Comparison of ENCODE assay signal across 8 cellular contexts in the genomic region with DNA sequence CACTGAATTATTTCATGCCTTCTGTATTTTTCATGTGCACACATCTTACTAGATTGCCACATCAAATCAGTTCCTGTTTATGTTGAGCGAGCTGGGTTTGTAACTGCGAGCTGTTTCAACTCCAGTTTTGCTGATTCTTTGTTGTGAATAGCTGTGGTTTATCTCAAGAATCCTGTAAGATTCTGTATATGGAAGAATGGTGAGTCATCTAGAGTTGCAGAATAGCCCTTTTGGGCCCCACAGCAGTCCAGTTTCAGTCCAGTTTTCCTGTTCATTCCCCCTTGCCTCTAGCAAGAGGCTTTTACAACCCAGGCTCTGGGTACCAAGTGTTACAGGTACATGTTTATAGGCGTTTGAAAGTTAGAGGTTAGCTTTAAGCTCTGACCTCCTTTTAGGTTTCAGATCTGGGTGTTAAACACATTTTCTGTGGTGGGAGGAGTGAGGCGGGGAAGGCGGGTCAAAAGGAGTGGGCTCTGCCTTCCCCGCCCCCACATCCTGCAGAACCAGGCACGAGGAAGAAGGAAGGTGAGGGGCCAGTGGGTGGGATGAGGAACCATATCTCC. TPM values are rescaled to one million over a fixed set of nuclear protein-coding genes. Genes with fewer than 3 reads are reported as not detected.
DNase-seq lines count a peak whose midpoint lies in the region; ATAC-seq, FAIRE-seq and TF ChIP-seq lines count a peak whose summit lies in the region.

No MANE protein-coding gene starts in this region.

- CTCF ChIA-PET in activated CD8-positive, alpha-beta T cell treated with anti-CD3 and anti-CD28 coated beads, Interleukin-2, amount 10 ng/mL, durations not matched to agents 7 days and 5 days (lab: Charles Lee), result interaction anchor here (0.8 to 2.8 kb wide), 11 partner anchors 12 to 128 kb away, joined by 3 to 17 read pairs (median 4); no protein-coding TSS in a partner anchor

- no peak overlapping the region for H3K14ac ChIP-seq in trophoblast cell (ENCODE audit: low read length)

- peaks cover 2% of the 10 kb centered on the region for H3K9me3 ChIP-seq in trophoblast cell (ENCODE audit: insufficient read depth, low read depth, low read length)

- peaks cover 52% of the 10 kb centered on the region for H3K4me1 ChIP-seq in KMS-11 (ENCODE audit: low read depth, poor library complexity, severe bottlenecking)
- peaks cover 58 to 62% of the 10 kb centered on the region in 2 experiments for H3K4me1 ChIP-seq in trophoblast cell (ENCODE audit: control insufficient read depth in 1 of 2, insufficient read depth in 2 of 2, low read length in 2 of 2)

- no peaks in the 10 kb centered on the region for H4K20me1 ChIP-seq in KMS-11 (ENCODE audit: insufficient read depth)

- no peak overlapping the region for H4K12ac ChIP-seq in trophoblast cell (ENCODE audit: low read depth, low read length)

- peak overlapping the region; percentile 70 for H2BK5ac ChIP-seq in trophoblast cell (ENCODE audit: low read depth, low read length, poor library complexity)

- no peak for FAIRE-seq in frontal cortex (lab: Jason Lieb, UNC)

- TF ChIP-seq CTCF in KMS-11 (conservative IDR thresholded peaks at IDR 0.05; ENCODE audit: low read depth, low read length) (no peak), fibroblast of mammary gland (conservative IDR thresholded peaks at IDR 0.05; ENCODE audit: control insufficient read depth, insufficient read depth, low read depth, low read length) (no peak)

- DNase-seq in ELR (ENCODE audit: low read depth) (peak; percentile 95), fibroblast of mammary gland (ENCODE audit: low read depth) (peak; percentile 94), trophoblast cell (peak; percentile 79 to 92), frontal cortex (ENCODE audit: low spot score in 2 of 2) (no peak), D341Med (ENCODE audit: low spot score) (no peak)
- peak; percentile 64 for DNase-seq in activated CD8-positive, alpha-beta T cell treated with anti-CD3 and anti-CD28 coated beads, Interleukin-2, amount 10 ng/mL, durations not matched to agents 7 days and 5 days

- H2AFZ ChIP-seq in KMS-11 (ENCODE audit: low read depth) (no peak overlapping the region), trophoblast cell (ENCODE audit: insufficient read depth, low read length, poor library complexity) (no peak overlapping the region)

- no CpG with 5 or more reads among the region's 7 CpGs for WGBS in trophoblast cell (ENCODE audit: extremely low coverage, insufficient coverage, insufficient read length)

- peak overlapping the region; percentile 92 for H3K4me2 ChIP-seq in KMS-11
- peak overlapping the region; percentile 53 for H3K4me2 ChIP-seq in trophoblast cell (ENCODE audit: low read length)

- peaks cover 50% of the 10 kb centered on the region for H3K4me1 Mint-ChIP-seq in activated CD8-positive, alpha-beta T cell treated with anti-CD3 and anti-CD28 coated beads, Interleukin-2, amount 10 ng/mL, durations not matched to agents 7 days and 5 days (ENCODE audit: low read depth)

- H2AK5ac ChIP-seq in trophoblast cell (ENCODE audit: low read length), result no peak overlapping the region

- H3K79me2 ChIP-seq in KMS-11 (ENCODE audit: insufficient read depth, low read depth), result peaks cover 7% of the 10 kb centered on the region; the same call in 1 of the 2 replicates
- H3K79me2 ChIP-seq in trophoblast cell (ENCODE audit: control insufficient read depth, insufficient read depth, low read length, poor library complexity), result peaks cover 5% of the 10 kb centered on the region

- H3K18ac ChIP-seq in trophoblast cell (ENCODE audit: low read length), result no peak overlapping the region

- H4K8ac ChIP-seq in trophoblast cell (ENCODE audit: low read depth, low read length), result peak overlapping the region; percentile 31

- H3K9ac ChIP-seq in KMS-11 (peak overlapping the region; percentile 26; the same call in 1 of the 2 replicates), trophoblast cell (ENCODE audit: low read length) (no peak overlapping the region)

- no peak overlapping the region for H2BK120ac ChIP-seq in trophoblast cell (ENCODE audit: insufficient read depth, low read length, poor library complexity)

- no peak overlapping the region for H3K4ac ChIP-seq in trophoblast cell (ENCODE audit: low read depth, low read length)

- H3K9me3 Mint-ChIP-seq in activated CD8-positive, alpha-beta T cell treated with anti-CD3 and anti-CD28 coated beads, Interleukin-2, amount 10 ng/mL, durations not matched to agents 7 days and 5 days (ENCODE audit: insufficient read depth), result no peaks in the 10 kb centered on the region

- H3K27ac Mint-ChIP-seq in activated CD8-positive, alpha-beta T cell treated with anti-CD3 and anti-CD28 coated beads, Interleukin-2, amount 10 ng/mL, durations not matched to agents 7 days and 5 days, result peak overlapping the region; percentile 88

- peak overlapping the region; percentile 82 for H3K27ac ChIP-seq in KMS-11
- peak overlapping the region; percentile 95 for H3K27ac ChIP-seq in trophoblast cell (ENCODE audit: low read depth, low read length)

- peak overlapping the region; percentile 60 for H2BK12ac ChIP-seq in trophoblast cell (ENCODE audit: low read length)

- H3K23ac ChIP-seq in trophoblast cell (ENCODE audit: low read length), result no peak overlapping the region

- no peaks in the 10 kb centered on the region for H3K36me3 ChIP-seq in KMS-11 (ENCODE audit: insufficient read depth)
- no peaks in the 10 kb centered on the region for H3K36me3 ChIP-seq in trophoblast cell (ENCODE audit: control insufficient read depth in 1 of 2, insufficient read depth in 2 of 2, low read length in 2 of 2)

- H3K27me3 Mint-ChIP-seq in activated CD8-positive, alpha-beta T cell treated with anti-CD3 and anti-CD28 coated beads, Interleukin-2, amount 10 ng/mL, durations not matched to agents 7 days and 5 days (ENCODE audit: low read depth), result no peaks in the 10 kb centered on the region

- POLR2A ChIA-PET in activated CD8-positive, alpha-beta T cell treated with anti-CD3 and anti-CD28 coated beads, Interleukin-2, amount 10 ng/mL, durations not matched to agents 7 days and 5 days (lab: Charles Lee), result interaction anchor here (0.8 to 1.6 kb wide), 7 partner anchors 14 to 103 kb away, joined by 3 to 5 read pairs (median 4); no protein-coding TSS in a partner anchor

- H4K91ac ChIP-seq in trophoblast cell (ENCODE audit: low read depth, low read length), result no peak overlapping the region

- H3K27me3 ChIP-seq in KMS-11 (ENCODE audit: insufficient read depth, low read depth) (no peaks in the 10 kb centered on the region), trophoblast cell (ENCODE audit: insufficient read depth, low read length) (no peaks in the 10 kb centered on the region)

- H3K4me3 Mint-ChIP-seq in activated CD8-positive, alpha-beta T cell treated with anti-CD3 and anti-CD28 coated beads, Interleukin-2, amount 10 ng/mL, durations not matched to agents 7 days and 5 days, result peak overlapping the region; percentile 62

- H3K4me3 ChIP-seq in KMS-11 (IDR thresholded peaks at IDR 0.05; ENCODE audit: insufficient read depth, low read depth, low read length) (peak overlapping the region; percentile 25), fibroblast of mammary gland (ENCODE audit: control insufficient read depth, low read depth, low read length) (no peak overlapping the region), trophoblast cell (ENCODE audit: low read depth, low read length) (no peak overlapping the region)

- ATAC-seq in GM21723 (IDR thresholded peaks at IDR 0.05; ENCODE audit: unreplicated experiment), result peak; percentile 78
- peak; percentile 73 for ATAC-seq in activated CD8-positive, alpha-beta T cell treated with anti-CD3 and anti-CD28 coated beads, Interleukin-2, amount 10 ng/mL, durations not matched to agents 7 days and 5 days

- H3K79me1 ChIP-seq in trophoblast cell (ENCODE audit: low read length), result peaks cover 32% of the 10 kb centered on the region

- peaks cover 22% of the 10 kb centered on the region for H3K36me3 Mint-ChIP-seq in activated CD8-positive, alpha-beta T cell treated with anti-CD3 and anti-CD28 coated beads, Interleukin-2, amount 10 ng/mL, durations not matched to agents 7 days and 5 days (ENCODE audit: low read depth)

RNA-seq across cellular contexts. Expression of a gene that starts 32.7 kb away (rescaled TPM):
- total RNA-seq in activated CD8-positive, alpha-beta T cell treated with anti-CD3 and anti-CD28 coated beads, Interleukin-2, amount 10 ng/mL, durations not matched to agents 7 days and 5 days, result 10 to 100 TPM; 39.4 to 39.8 TPM
- 21.7 and 21.9 TPM in 2 replicates for polyA plus RNA-seq in trophoblast cell (2013)
- total RNA-seq in frontal cortex, result 207 TPM

Comparison
In these comparisons a context has a peak if more than half of its experiments do, and no peak if none do; other contexts are left out.
1. DNase-seq: peak in ELR (single experiment), activated CD8-positive, alpha-beta T cell treated with anti-CD3 and anti-CD28 coated beads, Interleukin-2, amount 10 ng/mL, durations not matched to agents 7 days and 5 days (single experiment), fibroblast of mammary gland (single experiment) and trophoblast cell (2 of 2); none in frontal cortex (0 of 2) and D341Med (single experiment).